In the genomic region with DNA sequence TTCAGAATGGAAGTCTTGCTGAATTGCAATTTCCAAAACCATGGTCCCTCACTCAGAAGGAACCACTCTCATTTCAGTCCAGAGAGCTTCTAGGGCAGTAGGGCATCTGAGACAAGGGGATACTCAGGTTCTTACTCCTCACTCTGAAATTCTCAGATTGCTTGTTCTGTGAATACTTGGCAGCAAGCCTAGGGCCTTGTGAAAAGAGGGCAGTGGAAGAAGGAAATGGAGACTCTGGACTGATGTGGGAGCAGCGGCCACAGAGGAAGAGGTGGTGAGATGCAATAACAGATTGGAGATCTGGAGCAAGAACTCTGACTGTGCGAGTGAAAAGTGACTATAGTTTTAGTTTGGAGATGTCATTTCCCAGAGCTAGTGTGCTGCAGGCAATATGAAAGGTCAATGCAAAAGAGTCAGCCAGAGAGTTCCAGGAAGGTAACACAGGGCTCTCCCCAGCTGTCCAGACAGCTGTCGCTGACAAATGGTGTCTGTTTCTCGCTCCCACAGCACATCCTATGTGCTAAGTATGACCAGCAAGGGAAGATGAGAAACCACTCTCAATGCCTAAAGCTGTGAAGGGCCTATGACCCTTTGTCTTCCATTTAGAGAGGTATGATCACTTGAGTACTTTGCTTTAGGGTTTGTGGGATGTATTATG, we compare ENCODE assay signal across 24 cellular contexts.
DNase-seq lines count a peak whose midpoint lies in the region; ATAC-seq, FAIRE-seq and TF ChIP-seq lines count a peak whose summit lies in the region.
"Had no signal": no experiment of that assay in that cellular context is flagged by ENCODE, and none has a peak within 500 bp of the region (broad histone marks: within the 10 kb centered on the region; RNA-seq: fewer than 3 reads in every experiment).

No MANE protein-coding gene starts in this region.

- H3K9me3 ChIP-seq in cardiac muscle cell (ENCODE audit: low read depth), result no peaks in the 10 kb centered on the region
- H3K9me3 ChIP-seq in right atrium auricular region, result no peaks in the 10 kb centered on the region
- H3K9me3 ChIP-seq: prostate gland, uterus had no signal

- H3K27ac ChIP-seq in cardiac muscle cell (no peak overlapping the region), right atrium auricular region (no peak overlapping the region)
- H3K27ac ChIP-seq: neural progenitor cell, prostate gland, uterus had no signal

- H3K27me3 ChIP-seq in cardiac muscle cell, result no peaks in the 10 kb centered on the region
- H3K27me3 ChIP-seq in right atrium auricular region, result no peaks in the 10 kb centered on the region
- H3K27me3 ChIP-seq: neural progenitor cell, uterus had no signal

- H3K4me1 ChIP-seq in cardiac muscle cell (ENCODE audit: low read depth) (no peaks in the 10 kb centered on the region), right atrium auricular region (no peaks in the 10 kb centered on the region)
- H3K4me1 ChIP-seq: prostate gland, uterus had no signal

- H3K4me3 ChIP-seq in cardiac muscle cell, result no peak overlapping the region
- no peak overlapping the region for H3K4me3 ChIP-seq in right atrium auricular region
- H3K4me3 ChIP-seq: neural progenitor cell, prostate gland, uterus had no signal

- no peak for ATAC-seq in GM21717 (IDR thresholded peaks at IDR 0.05; ENCODE audit: unreplicated experiment)
- ATAC-seq: activated T-cell treated with anti-CD3 and anti-CD28 coated beads, Interleukin-2, amount 50 U/mL, for 4 hours had no signal

- no peaks in the 10 kb centered on the region for H3K36me3 ChIP-seq in cardiac muscle cell
- H3K36me3 ChIP-seq in right atrium auricular region, result no peaks in the 10 kb centered on the region
- H3K36me3 ChIP-seq: neural progenitor cell, prostate gland, uterus had no signal

- DNase-seq in cardiac muscle cell (ENCODE audit: low read depth in 1 of 2, low spot score in 1 of 2) (peak; percentile 3 to 4), right atrium auricular region (ENCODE audit: low spot score) (no peak), NCI-H82 treated with DMSO at 0.1 percent for 48 hours (lab: John Stamatoyannopoulos, UW; ENCODE audit: unreplicated experiment) (peak; percentile 3), kidney tubule cell (ENCODE audit: low spot score) (peak; percentile 11), urothelium cell line (ENCODE audit: low spot score) (peak; percentile 10), pons (ENCODE audit: low spot score) (no peak)
- DNase-seq in activated CD4-positive, CD25-positive, alpha-beta regulatory T cell treated with anti-CD3 and anti-CD28 coated beads, Interleukin-2, amount 50 U/mL, for 72 hours, result no peak
- DNase-seq: activated naive CD4-positive, alpha-beta T cell treated with Interleukin-2 at 50 U/mL for 16 hours; activated T-cell treated with anti-CD3 and anti-CD28 coated beads, Interleukin-2, amount 50 U/mL, for 4 hours; COR-L47; H7; IMR-90; left ventricle myocardium superior; MM.1S; NCI-H2081 treated with DMSO at 0.1 percent for 48 hours; NCI-H510A; Right ventricle myocardium superior; stimulated activated CD4-positive, alpha-beta T cell treated with anti-CD3 and anti-CD28 coated beads, Interleukin-1b, Interleukin-23, amount 100 ng/mL, for 48 hours; substantia nigra; uterus had no signal

- FAIRE-seq in urothelium cell line (lab: Jason Lieb, UNC), result no peak
- FAIRE-seq: GM18507 had no signal

- TF ChIP-seq CTCF in cardiac muscle cell (IDR thresholded peaks at IDR 0.05; ENCODE audit: low read depth, low read length), result no peak
- no peak for TF ChIP-seq CTCF in right atrium auricular region (IDR thresholded peaks at IDR 0.05)

Comparison
In these comparisons a context has a peak if more than half of its experiments do, and no peak if none do; other contexts are left out.
1. DNase-seq: peak in cardiac muscle cell (2 of 2), NCI-H82 treated with DMSO at 0.1 percent for 48 hours (single experiment), kidney tubule cell (single experiment) and urothelium cell line (single experiment); none in right atrium auricular region (single experiment), activated CD4-positive, CD25-positive, alpha-beta regulatory T cell treated with anti-CD3 and anti-CD28 coated beads, Interleukin-2, amount 50 U/mL, for 72 hours (single experiment) and pons (single experiment).